In genomic region chr15:85013785-85014184, GRCh38 we compare ENCODE assay signal across 14 cellular contexts. TPM values are rescaled to one million over a fixed set of nuclear protein-coding genes. Genes with fewer than 3 reads are reported as not detected.
DNase-seq lines count a peak whose midpoint lies in the region; ATAC-seq lines count a peak whose summit lies in the region.
"Had no signal": no experiment of that assay in that cellular context is flagged by ENCODE, and none has a peak within 500 bp of the region (broad histone marks: within the 10 kb centered on the region; RNA-seq: fewer than 3 reads in every experiment).

No MANE protein-coding gene starts in this region.

- DNase-seq in right cardiac atrium (no peak), Right ventricle myocardium superior (no peak), islet precursor cell (no peak)
- DNase-seq in central memory CD8-positive, alpha-beta T cell (ENCODE audit: low spot score in 2 of 2) = no peak
- no peak for DNase-seq in stimulated activated naive B cell treated with anti-CD40 and anti-IgM and Interleukin-4, amounts not matched to agents 10 μg/mL and 1 μg/mL and 100 μg/mL, for 72 hours
- DNase-seq: Caco-2; CD4-positive, alpha-beta T cell; HCEC 1CT had no signal

- no peaks in the 10 kb centered on the region for H3K27me3 ChIP-seq in right cardiac atrium (ENCODE audit: control insufficient read depth, insufficient read depth)

- H3K36me3 Mint-ChIP-seq in central memory CD8-positive, alpha-beta T cell (ENCODE audit: insufficient read depth) = peaks cover 2% of the 10 kb centered on the region
- peaks cover 3 to 9% of the 10 kb centered on the region in 2 donors for H3K36me3 Mint-ChIP-seq in stimulated activated naive B cell treated with anti-CD40 and anti-IgM and Interleukin-4, amounts not matched to agents 10 μg/mL and 1 μg/mL and 100 μg/mL, for 72 hours

- peaks cover 5% of the 10 kb centered on the region for H3K4me1 ChIP-seq in right cardiac atrium (ENCODE audit: control insufficient read depth, insufficient read depth, low read length)

- H3K4me3 Mint-ChIP-seq in central memory CD8-positive, alpha-beta T cell = no peak overlapping the region
- H3K4me3 Mint-ChIP-seq in stimulated activated naive B cell treated with anti-CD40 and anti-IgM and Interleukin-4, amounts not matched to agents 10 μg/mL and 1 μg/mL and 100 μg/mL, for 72 hours = peak overlapping the region in 1 of 2 donors; percentile 4
- H3K4me3 Mint-ChIP-seq: CD4-positive, alpha-beta T cell had no signal

- intact Hi-C loops in right cardiac atrium (cut with DNase I) (no loop called here), Right ventricle myocardium superior (cut with DNase I) (no loop called here)

- peaks cover 21% of the 10 kb centered on the region for H3K4me1 Mint-ChIP-seq in central memory CD8-positive, alpha-beta T cell
- peaks cover 34 to 66% of the 10 kb centered on the region in 2 donors for H3K4me1 Mint-ChIP-seq in stimulated activated naive B cell treated with anti-CD40 and anti-IgM and Interleukin-4, amounts not matched to agents 10 μg/mL and 1 μg/mL and 100 μg/mL, for 72 hours

- ATAC-seq in right cardiac atrium (no peak), Right ventricle myocardium superior (ENCODE audit: poor library complexity) (no peak), GM18861 (IDR thresholded peaks at IDR 0.05; ENCODE audit: unreplicated experiment) (no peak), GM19467 (IDR thresholded peaks at IDR 0.05; ENCODE audit: unreplicated experiment) (no peak)
- no peak for ATAC-seq in central memory CD8-positive, alpha-beta T cell (replicated peaks; ENCODE audit: extremely low read depth, poor library complexity, severe bottlenecking)
- no peak for ATAC-seq in stimulated activated naive B cell treated with anti-CD40 and anti-IgM and Interleukin-4, amounts not matched to agents 10 μg/mL and 1 μg/mL and 100 μg/mL, for 72 hours (replicated peaks)
- ATAC-seq: K562 had no signal

- H3K4me3 ChIP-seq in right cardiac atrium (ENCODE audit: low read length) = no peak overlapping the region
- H3K4me3 ChIP-seq: K562 had no signal

- no peaks in the 10 kb centered on the region for H3K9me3 Mint-ChIP-seq in central memory CD8-positive, alpha-beta T cell
- peaks cover 0 to 3% of the 10 kb centered on the region in 2 donors for H3K9me3 Mint-ChIP-seq in stimulated activated naive B cell treated with anti-CD40 and anti-IgM and Interleukin-4, amounts not matched to agents 10 μg/mL and 1 μg/mL and 100 μg/mL, for 72 hours
- H3K9me3 Mint-ChIP-seq: CD4-positive, alpha-beta T cell had no signal

- peak overlapping the region; percentile 39 for H3K27ac Mint-ChIP-seq in central memory CD8-positive, alpha-beta T cell (ENCODE audit: low read depth)
- H3K27ac Mint-ChIP-seq in stimulated activated naive B cell treated with anti-CD40 and anti-IgM and Interleukin-4, amounts not matched to agents 10 μg/mL and 1 μg/mL and 100 μg/mL, for 72 hours = peak overlapping the region; percentile 15
- H3K27ac Mint-ChIP-seq: CD4-positive, alpha-beta T cell had no signal

- H3K9me3 ChIP-seq in right cardiac atrium (ENCODE audit: control insufficient read depth, low read length) = no peaks in the 10 kb centered on the region
- H3K9me3 ChIP-seq: Caco-2 had no signal

- no peaks in the 10 kb centered on the region for H3K27me3 Mint-ChIP-seq in central memory CD8-positive, alpha-beta T cell
- H3K27me3 Mint-ChIP-seq in stimulated activated naive B cell treated with anti-CD40 and anti-IgM and Interleukin-4, amounts not matched to agents 10 μg/mL and 1 μg/mL and 100 μg/mL, for 72 hours = no peaks in the 10 kb centered on the region
- H3K27me3 Mint-ChIP-seq: CD4-positive, alpha-beta T cell had no signal

- H3K27ac ChIP-seq in right cardiac atrium (ENCODE audit: low read length) = peak overlapping the region; percentile 1
- H3K27ac ChIP-seq: 22Rv1, C4-2B, HL-60 had no signal

- WGBS in right cardiac atrium = 93% methylated on average over 4 of the region's 4 CpGs

RNA-seq across cellular contexts. Expression of gene PDE8A, which starts 32.1 kb away (rescaled TPM):
- total RNA-seq in right cardiac atrium (10 to 100 TPM; 17.1 to 24.7 (median 19.6) TPM), Right ventricle myocardium superior (13.5 TPM)
- polyA plus RNA-seq in right cardiac atrium = 11.5 TPM
